ENCODE assay signal across 8 cellular contexts in the genomic region with DNA sequence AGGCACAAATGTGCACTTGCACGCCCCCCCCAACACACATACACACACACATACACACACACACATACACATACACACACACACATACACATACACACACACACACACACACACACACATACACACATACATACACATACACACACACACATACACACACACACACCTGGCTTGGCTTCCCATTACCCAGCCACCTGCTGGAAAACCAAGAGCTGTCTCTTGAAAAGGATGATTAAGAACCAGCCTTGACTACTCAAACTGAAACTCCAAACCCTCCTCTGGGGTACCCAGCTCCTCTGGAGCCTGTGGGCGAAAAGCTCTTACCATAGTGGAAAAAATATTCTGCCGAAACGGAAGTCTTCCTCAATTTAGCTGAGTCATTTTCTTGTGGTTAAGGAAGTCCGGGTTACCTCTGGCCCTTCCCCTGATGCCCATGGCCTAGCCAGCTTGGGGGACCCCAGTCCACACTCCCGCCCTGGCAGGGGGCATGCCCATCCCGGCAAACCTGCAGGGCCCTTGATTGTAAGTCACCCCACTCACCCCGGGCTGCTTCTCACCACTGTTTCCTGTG. TPM values are rescaled to one million over a fixed set of nuclear protein-coding genes. Genes with fewer than 3 reads are reported as not detected.
DNase-seq lines count a peak whose midpoint lies in the region; ATAC-seq lines count a peak whose summit lies in the region.

No MANE protein-coding gene starts in this region.

- ATAC-seq in activated CD4-positive, alpha-beta T cell treated with anti-CD3 and anti-CD28 coated beads for 36 hours = peak; percentile 96
- ATAC-seq in HG03095 (IDR thresholded peaks at IDR 0.05; ENCODE audit: unreplicated experiment) = peak; percentile 62
- peak; percentile 96 for ATAC-seq in stimulated activated naive B cell treated with anti-CD40 and anti-IgM and Interleukin-4, amounts not matched to agents 10 μg/mL and 1 μg/mL and 100 μg/mL, for 72 hours (replicated peaks)

- intact Hi-C loops in activated CD4-positive, alpha-beta T cell treated with anti-CD3 and anti-CD28 coated beads for 36 hours (cut with DNase I, micrococcal nuclease) = loop anchor here (1.0 to 2.0 kb wide), 4 partner anchors 22 to 93 kb away; a partner anchor contains a TSS

- H3K4me1 Mint-ChIP-seq in activated CD4-positive, alpha-beta T cell treated with anti-CD3 and anti-CD28 coated beads for 36 hours = peaks cover 12% of the 10 kb centered on the region
- H3K4me1 Mint-ChIP-seq in stimulated activated naive B cell treated with anti-CD40 and anti-IgM and Interleukin-4, amounts not matched to agents 10 μg/mL and 1 μg/mL and 100 μg/mL, for 72 hours = peaks cover 10 to 22% of the 10 kb centered on the region in 2 donors

- CTCF ChIA-PET in activated CD4-positive, alpha-beta T cell treated with anti-CD3 and anti-CD28 coated beads for 36 hours (lab: Charles Lee) = interaction anchor here (0.5 to 1.2 kb wide), 5 partner anchors 11 to 93 kb away, joined by 3 read pairs; a partner anchor contains a TSS

- peaks cover 14% of the 10 kb centered on the region for H3K27me3 Mint-ChIP-seq in activated CD4-positive, alpha-beta T cell treated with anti-CD3 and anti-CD28 coated beads for 36 hours
- H3K27me3 Mint-ChIP-seq in stimulated activated naive B cell treated with anti-CD40 and anti-IgM and Interleukin-4, amounts not matched to agents 10 μg/mL and 1 μg/mL and 100 μg/mL, for 72 hours = peaks cover 27 to 29% of the 10 kb centered on the region in 2 donors

- H3K27ac Mint-ChIP-seq in activated CD4-positive, alpha-beta T cell treated with anti-CD3 and anti-CD28 coated beads for 36 hours = peak overlapping the region; percentile 51
- peak overlapping the region; percentile 88 for H3K27ac Mint-ChIP-seq in stimulated activated naive B cell treated with anti-CD40 and anti-IgM and Interleukin-4, amounts not matched to agents 10 μg/mL and 1 μg/mL and 100 μg/mL, for 72 hours

- H3K4me3 Mint-ChIP-seq in activated CD4-positive, alpha-beta T cell treated with anti-CD3 and anti-CD28 coated beads for 36 hours = no peak overlapping the region
- H3K4me3 Mint-ChIP-seq in stimulated activated naive B cell treated with anti-CD40 and anti-IgM and Interleukin-4, amounts not matched to agents 10 μg/mL and 1 μg/mL and 100 μg/mL, for 72 hours = peak overlapping the region; percentile 47 to 69

- no peaks in the 10 kb centered on the region for H3K9me3 Mint-ChIP-seq in activated CD4-positive, alpha-beta T cell treated with anti-CD3 and anti-CD28 coated beads for 36 hours (ENCODE audit: low read depth)
- H3K9me3 Mint-ChIP-seq in stimulated activated naive B cell treated with anti-CD40 and anti-IgM and Interleukin-4, amounts not matched to agents 10 μg/mL and 1 μg/mL and 100 μg/mL, for 72 hours = peaks cover 0 to 4% of the 10 kb centered on the region in 2 donors

- no peaks in the 10 kb centered on the region for H3K36me3 Mint-ChIP-seq in activated CD4-positive, alpha-beta T cell treated with anti-CD3 and anti-CD28 coated beads for 36 hours (ENCODE audit: low read depth)
- peaks cover 4 to 5% of the 10 kb centered on the region in 2 donors for H3K36me3 Mint-ChIP-seq in stimulated activated naive B cell treated with anti-CD40 and anti-IgM and Interleukin-4, amounts not matched to agents 10 μg/mL and 1 μg/mL and 100 μg/mL, for 72 hours

- DNase-seq in activated CD4-positive, alpha-beta T cell treated with anti-CD3 and anti-CD28 coated beads for 36 hours = peak; percentile 73
- DNase-seq in activated CD4-positive, alpha-beta T cell treated with anti-CD3 and anti-CD28 coated beads, Interleukin-2, amount 50 U/mL, for 1 hour = no peak
- DNase-seq in activated T-cell treated with anti-CD3 and anti-CD28 coated beads, Interleukin-2, amount 50 U/mL, for 48 hours = peak; percentile 65 to 71
- peak; percentile 77 for DNase-seq in stimulated activated naive B cell treated with anti-CD40 and anti-IgM and Interleukin-4, amounts not matched to agents 10 μg/mL and 1 μg/mL and 100 μg/mL, for 72 hours
- no peak for DNase-seq in GDM1 (lab: John Stamatoyannopoulos, UW)
- no peak for DNase-seq in effector CD4-positive, alpha-beta T cell
- DNase-seq in cerebellar nuclear complex (lab: John Stamatoyannopoulos, UW) = no peak

- POLR2A ChIA-PET in activated CD4-positive, alpha-beta T cell treated with anti-CD3 and anti-CD28 coated beads for 36 hours (lab: Charles Lee) = interaction anchor here (0.6 to 0.7 kb wide), 2 partner anchors 92 to 143 kb away, joined by 3 to 5 read pairs; no protein-coding TSS in a partner anchor

RNA-seq across cellular contexts. Expression of a gene that starts 21.9 kb away (rescaled TPM):
- total RNA-seq in activated CD4-positive, alpha-beta T cell treated with anti-CD3 and anti-CD28 coated beads for 36 hours = under 1 TPM in 1 of 2 experiments, not detected in 1; 0.11 TPM

RNA-seq across cellular contexts. Expression of a gene that starts 54.8 kb away (rescaled TPM):
- total RNA-seq in activated CD4-positive, alpha-beta T cell treated with anti-CD3 and anti-CD28 coated beads for 36 hours = not detected

Comparison
In these comparisons a context has a peak if more than half of its experiments do, and no peak if none do; other contexts are left out.
1. DNase-seq: peak in activated CD4-positive, alpha-beta T cell treated with anti-CD3 and anti-CD28 coated beads for 36 hours (single experiment), activated T-cell treated with anti-CD3 and anti-CD28 coated beads, Interleukin-2, amount 50 U/mL, for 48 hours (2 of 2) and stimulated activated naive B cell treated with anti-CD40 and anti-IgM and Interleukin-4, amounts not matched to agents 10 μg/mL and 1 μg/mL and 100 μg/mL, for 72 hours (single experiment); none in activated CD4-positive, alpha-beta T cell treated with anti-CD3 and anti-CD28 coated beads, Interleukin-2, amount 50 U/mL, for 1 hour (single experiment), GDM1 (single experiment), effector CD4-positive, alpha-beta T cell (single experiment) and cerebellar nuclear complex (0 of 2).
2. Peak in every context shown above with its lines, with median percentiles within 50 percentile points of each other: ATAC-seq.